Comparison of ENCODE assay signal across 11 cellular contexts in the genomic region with DNA sequence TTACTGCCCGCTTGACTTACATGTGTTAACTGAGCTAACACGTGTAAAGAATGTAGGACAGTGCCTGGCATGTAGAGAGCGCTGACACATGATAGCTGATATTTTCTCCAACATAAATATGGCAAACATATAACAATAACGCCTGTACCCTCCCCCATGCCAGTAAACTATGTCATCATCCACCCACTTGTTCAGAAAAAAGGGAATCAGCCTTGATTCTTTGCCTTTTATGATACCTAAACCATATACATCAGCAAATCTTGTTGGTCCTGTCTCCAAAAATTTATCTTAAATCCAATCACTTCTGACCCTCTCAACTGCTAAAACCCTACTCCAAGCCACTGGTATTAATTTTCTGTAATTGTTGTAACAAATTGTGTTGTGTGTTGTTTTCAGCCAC. TPM values are rescaled to one million over a fixed set of nuclear protein-coding genes. Genes with fewer than 3 reads are reported as not detected.
DNase-seq lines count a peak whose midpoint lies in the region; ATAC-seq, FAIRE-seq and TF ChIP-seq lines count a peak whose summit lies in the region.
"Had no signal": no experiment of that assay in that cellular context is flagged by ENCODE, and none has a peak within 500 bp of the region (broad histone marks: within the 10 kb centered on the region; RNA-seq: fewer than 3 reads in every experiment).

No MANE protein-coding gene starts in this region.

- H3K36me3 ChIP-seq in CD8-positive, alpha-beta memory T cell (ENCODE audit: insufficient read depth, low read length): no peaks in the 10 kb centered on the region
- H3K36me3 ChIP-seq in astrocyte (ENCODE audit: insufficient read depth, low read length): no peaks in the 10 kb centered on the region
- no peaks in the 10 kb centered on the region for H3K36me3 ChIP-seq in neural progenitor cell

- H3K9ac ChIP-seq in astrocyte (ENCODE audit: low read length) (no peak overlapping the region), neural progenitor cell (no peak overlapping the region)

- H3K4me3 ChIP-seq in CD8-positive, alpha-beta memory T cell (ENCODE audit: low read length): no peak overlapping the region
- peak overlapping the region; percentile 84 for H3K4me3 ChIP-seq in LNCaP clone FGC (ENCODE audit: low read depth, low read length)
- H3K4me3 ChIP-seq in astrocyte (ENCODE audit: insufficient read depth, low read depth, low read length): no peak overlapping the region
- H3K4me3 ChIP-seq in neural progenitor cell: no peak overlapping the region

- peaks cover 50% of the 10 kb centered on the region for H3K4me1 ChIP-seq in CD8-positive, alpha-beta memory T cell (ENCODE audit: insufficient read depth, low read length)
- peaks cover 29% of the 10 kb centered on the region for H3K4me1 ChIP-seq in astrocyte (ENCODE audit: insufficient read depth, low read length)
- peaks cover 23% of the 10 kb centered on the region for H3K4me1 ChIP-seq in neural progenitor cell

- H3K27me3 Mint-ChIP-seq in CD8-positive, alpha-beta memory T cell: no peaks in the 10 kb centered on the region
- H3K27me3 Mint-ChIP-seq in astrocyte (ENCODE audit: low read depth, unreplicated experiment): peaks cover 18% of the 10 kb centered on the region
- peaks cover 11% of the 10 kb centered on the region for H3K27me3 Mint-ChIP-seq in neural progenitor cell (ENCODE audit: insufficient read depth, low read depth)

- H3K4me2 ChIP-seq in astrocyte (ENCODE audit: low read length) (no peak overlapping the region), neural progenitor cell (no peak overlapping the region)

- POLR2A ChIA-PET in CD8-positive, alpha-beta memory T cell (lab: Charles Lee): interaction anchor here (2.1 to 3.0 kb wide), 2 partner anchors 13 to 21 kb away, joined by 13 to 57 read pairs; partner anchors contain the start of gene ZNF672

- H3K27ac Mint-ChIP-seq in CD8-positive, alpha-beta memory T cell: peak overlapping the region; percentile 90 to 97 (median 95)
- H3K27ac Mint-ChIP-seq in astrocyte (ENCODE audit: unreplicated experiment) (no peak overlapping the region), neural progenitor cell (peak overlapping the region; percentile 94)

- H3K79me2 ChIP-seq in astrocyte (ENCODE audit: insufficient read depth, low read length) (peaks cover 14% of the 10 kb centered on the region), neural progenitor cell (ENCODE audit: low read depth) (peaks cover 13% of the 10 kb centered on the region)

- no peak for TF ChIP-seq POLR2A in GM12892 (IDR thresholded peaks at IDR 0.05; ENCODE audit: low read depth, low read length)

- H2AFZ ChIP-seq in astrocyte (ENCODE audit: low read depth, low read length) (no peak overlapping the region), neural progenitor cell (replicated peaks) (no peak overlapping the region)

- peak overlapping the region in 6 of 7 donors; percentile 82 to 94 (median 88) for H3K4me3 Mint-ChIP-seq in CD8-positive, alpha-beta memory T cell
- peak overlapping the region; percentile 88 for H3K4me3 Mint-ChIP-seq in astrocyte (ENCODE audit: unreplicated experiment)
- peak overlapping the region; percentile 93 for H3K4me3 Mint-ChIP-seq in neural progenitor cell

- CTCF ChIA-PET in CD8-positive, alpha-beta memory T cell (lab: Charles Lee): interaction anchor here (1.2 to 2.5 kb wide), 2 partner anchors 33 to 39 kb away, joined by 3 to 23 read pairs; partner anchors contain the start of gene SH3BP5L

- no peak for FAIRE-seq in astrocyte (lab: Jason Lieb, UNC)
- FAIRE-seq in GM12892 (lab: Jason Lieb, UNC): no peak

- TF ChIP-seq CTCF in LNCaP clone FGC (IDR thresholded peaks at IDR 0.05; ENCODE audit: control insufficient read depth, extremely low read depth, insufficient read depth): no peak
- TF ChIP-seq CTCF in astrocyte (IDR thresholded peaks at IDR 0.05; ENCODE audit: insufficient read depth, low read depth, low read length): no peak
- no peak for TF ChIP-seq CTCF in neural progenitor cell (IDR thresholded peaks at IDR 0.05)

- H3K36me3 Mint-ChIP-seq in CD8-positive, alpha-beta memory T cell: peaks cover 0 to 7% (median 0%) of the 10 kb centered on the region in 3 donors
- H3K36me3 Mint-ChIP-seq in astrocyte (ENCODE audit: low read depth, unreplicated experiment) (peaks cover 3% of the 10 kb centered on the region), neural progenitor cell (peaks cover 8% of the 10 kb centered on the region)

- DNase-seq in CD8-positive, alpha-beta memory T cell: no peak
- DNase-seq in LNCaP clone FGC (ENCODE audit: low read depth) (no peak), astrocyte (ENCODE audit: low read depth) (no peak), neural progenitor cell (ENCODE audit: low spot score) (no peak), middle frontal gyrus (ENCODE audit: extremely low spot score, low spot score) (no peak), GM12892 (ENCODE audit: insufficient read length) (no peak)
- DNase-seq: cerebellar nuclear complex; Right ventricle myocardium superior; stimulated activated CD4-positive, alpha-beta T cell treated with anti-CD3 and anti-CD28 coated beads, Interleukin-15, amount 100 ng/mL, for 24 hours had no signal

- H3K9me3 Mint-ChIP-seq in CD8-positive, alpha-beta memory T cell: no peaks in the 10 kb centered on the region
- no peaks in the 10 kb centered on the region for H3K9me3 Mint-ChIP-seq in astrocyte (ENCODE audit: unreplicated experiment)
- H3K9me3 Mint-ChIP-seq in neural progenitor cell: no peaks in the 10 kb centered on the region

- no peak for ATAC-seq in HG03342 (IDR thresholded peaks at IDR 0.05; ENCODE audit: unreplicated experiment)
- ATAC-seq in HG03196 (IDR thresholded peaks at IDR 0.05; ENCODE audit: unreplicated experiment): no peak

- H3F3A ChIP-seq in neural progenitor cell (ENCODE audit: low read depth): peaks cover 17% of the 10 kb centered on the region

- H4K20me1 ChIP-seq in astrocyte (ENCODE audit: insufficient read depth, low read length): peaks cover 2% of the 10 kb centered on the region
- H4K20me1 ChIP-seq in neural progenitor cell (ENCODE audit: low read depth): no peaks in the 10 kb centered on the region

- H3K27me3 ChIP-seq in CD8-positive, alpha-beta memory T cell (ENCODE audit: insufficient read depth, low read length, poor library complexity, severe bottlenecking): no peaks in the 10 kb centered on the region
- H3K27me3 ChIP-seq in astrocyte (ENCODE audit: insufficient read depth, low read length): no peaks in the 10 kb centered on the region
- peaks cover 52% of the 10 kb centered on the region for H3K27me3 ChIP-seq in neural progenitor cell

- H3K4me1 Mint-ChIP-seq in CD8-positive, alpha-beta memory T cell: peaks cover 51 to 63% (median 60%) of the 10 kb centered on the region in 3 donors
- H3K4me1 Mint-ChIP-seq in astrocyte (ENCODE audit: low read depth, unreplicated experiment) (peaks cover 10% of the 10 kb centered on the region), neural progenitor cell (peaks cover 38% of the 10 kb centered on the region)

- H3K9me3 ChIP-seq in CD8-positive, alpha-beta memory T cell (ENCODE audit: low read length): no peaks in the 10 kb centered on the region
- H3K9me3 ChIP-seq in astrocyte (ENCODE audit: insufficient read depth, low read depth, low read length): no peaks in the 10 kb centered on the region
- no peaks in the 10 kb centered on the region for H3K9me3 ChIP-seq in neural progenitor cell (ENCODE audit: low read depth)

- peak overlapping the region; percentile 77 for H3K27ac ChIP-seq in CD8-positive, alpha-beta memory T cell (ENCODE audit: low read depth, low read length)
- no peak overlapping the region for H3K27ac ChIP-seq in astrocyte (ENCODE audit: low read depth, low read length)
- H3K27ac ChIP-seq in neural progenitor cell: no peak overlapping the region

RNA-seq across cellular contexts. Expression of gene ZNF692, which starts 1.1 kb away (rescaled TPM):
- total RNA-seq in CD8-positive, alpha-beta memory T cell: 10 to 100 TPM; 56.0 to 58.7 TPM
- polyA plus RNA-seq in CD8-positive, alpha-beta memory T cell: 9.6 TPM
- total RNA-seq in astrocyte: 39.0 and 41.4 TPM in 2 replicates
- total RNA-seq in neural progenitor cell (ENCODE audit: low replicate concordance): 37.8 and 84.9 TPM in 2 replicates
- polyA plus RNA-seq in GM12892 (2012; ENCODE audit: missing spikeins): 55.9 TPM

RNA-seq across cellular contexts. Expression of gene ZNF672, which starts 22.0 kb away (rescaled TPM):
- 10 to 100 TPM; 52.1 to 55.2 TPM for total RNA-seq in CD8-positive, alpha-beta memory T cell
- polyA plus RNA-seq in CD8-positive, alpha-beta memory T cell: 29.6 TPM
- total RNA-seq in astrocyte (16.2 and 20.6 TPM in 2 replicates), neural progenitor cell (ENCODE audit: low replicate concordance) (16.9 and 35.5 TPM in 2 replicates)
- polyA plus RNA-seq in GM12892 (2012; ENCODE audit: missing spikeins): 17.9 TPM

RNA-seq across cellular contexts. Expression of gene SH3BP5L, which starts 34.3 kb away (rescaled TPM):
- 10 to 100 TPM; 20.1 to 21.8 TPM for total RNA-seq in CD8-positive, alpha-beta memory T cell
- polyA plus RNA-seq in CD8-positive, alpha-beta memory T cell: 3.8 TPM
- 34.9 and 37.7 TPM in 2 replicates for total RNA-seq in astrocyte
- 9.6 and 30.8 TPM in 2 replicates for total RNA-seq in neural progenitor cell (ENCODE audit: low replicate concordance)
- polyA plus RNA-seq in GM12892 (2012; ENCODE audit: missing spikeins): 5.6 TPM

RNA-seq across cellular contexts. Expression of gene PGBD2, which starts 46.0 kb away (rescaled TPM):
- 1 to 10 TPM; 7.0 to 8.1 TPM for total RNA-seq in CD8-positive, alpha-beta memory T cell
- 13.7 TPM for polyA plus RNA-seq in CD8-positive, alpha-beta memory T cell
- total RNA-seq in astrocyte (6.2 and 7.6 TPM in 2 replicates), neural progenitor cell (ENCODE audit: low replicate concordance) (7.9 and 11.2 TPM in 2 replicates)
- polyA plus RNA-seq in GM12892 (2012; ENCODE audit: missing spikeins): 2.8 TPM
